ENCODE assay signal across 18 cellular contexts in the genomic region with DNA sequence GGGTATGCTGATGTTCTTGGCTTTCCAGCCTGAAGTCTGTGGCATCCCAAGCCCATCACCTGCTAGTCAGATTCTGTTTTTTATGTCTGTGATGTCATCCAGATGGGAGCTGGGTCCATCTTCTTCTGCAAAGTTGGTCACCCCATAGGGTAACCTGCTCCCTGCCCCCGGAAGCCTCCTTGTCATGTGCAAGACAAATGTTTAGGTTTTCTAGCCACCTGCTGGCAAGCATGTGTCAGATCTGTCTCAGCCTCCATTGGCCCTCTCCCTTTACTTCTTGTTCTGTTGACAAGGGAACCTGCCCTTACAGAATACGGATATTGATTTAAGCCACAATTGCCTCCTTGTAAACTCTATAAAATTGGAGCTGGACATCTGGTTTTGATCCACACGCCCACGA. TPM values are rescaled to one million over a fixed set of nuclear protein-coding genes. Genes with fewer than 3 reads are reported as not detected.
DNase-seq lines count a peak whose midpoint lies in the region; ATAC-seq, FAIRE-seq and TF ChIP-seq lines count a peak whose summit lies in the region.
"Had no signal": no experiment of that assay in that cellular context is flagged by ENCODE, and none has a peak within 500 bp of the region (broad histone marks: within the 10 kb centered on the region; RNA-seq: fewer than 3 reads in every experiment).

No MANE protein-coding gene starts in this region.

- no peak overlapping the region for H4K5ac ChIP-seq in mesendoderm (ENCODE audit: low read length)

- no peak overlapping the region for H2BK120ac ChIP-seq in mesendoderm (ENCODE audit: low read depth, low read length)

- H2BK5ac ChIP-seq in mesendoderm (ENCODE audit: low read length) = no peak overlapping the region

- H3F3A ChIP-seq in DOHH2 (ENCODE audit: control insufficient read depth, insufficient read depth) = no peaks in the 10 kb centered on the region

- no peak overlapping the region for H3K18ac ChIP-seq in mesendoderm (ENCODE audit: low read length)

- H3K9ac ChIP-seq in mesendoderm (ENCODE audit: low read length) = no peak overlapping the region
- H3K9ac ChIP-seq: BLaER1 treated with 17β-estradiol and CSF1 and Interleukin-3, amounts not matched to agents 10 nM and 100 nM had no signal

- H4K20me1 ChIP-seq in DOHH2 (ENCODE audit: control insufficient read depth, insufficient read depth, low read depth, low read length) = no peaks in the 10 kb centered on the region

- peaks cover 1% of the 10 kb centered on the region for H3K79me1 ChIP-seq in mesendoderm (ENCODE audit: low read length)

- no peak overlapping the region for H3K23ac ChIP-seq in mesendoderm (ENCODE audit: low read length)

- no peak overlapping the region for H3K27ac ChIP-seq in DOHH2 (ENCODE audit: low read depth, low read length)
- H3K27ac ChIP-seq in VCaP = peak overlapping the region; percentile 69
- H3K27ac ChIP-seq in mesendoderm (ENCODE audit: low read depth, low read length) = no peak overlapping the region
- H3K27ac ChIP-seq: BLaER1 treated with 17β-estradiol and CSF1 and Interleukin-3, amounts not matched to agents 10 nM and 100 nM had no signal

- H3K9me3 ChIP-seq in DOHH2 (ENCODE audit: control insufficient read depth, insufficient read depth, low read length) = no peaks in the 10 kb centered on the region
- H3K9me3 ChIP-seq: BLaER1 treated with 17β-estradiol and CSF1 and Interleukin-3, amounts not matched to agents 10 nM and 100 nM; thoracic aorta had no signal

- H3K4ac ChIP-seq in mesendoderm (ENCODE audit: low read depth, low read length) = no peak overlapping the region

- no CpG with 5 or more reads among the region's 4 CpGs for WGBS in mesendoderm (ENCODE audit: extremely low coverage, insufficient coverage, low lambda C conversion rate)

- no peaks in the 10 kb centered on the region for H3K9me2 ChIP-seq in DOHH2 (replicated peaks; ENCODE audit: control insufficient read depth, low read length)

- no peak for ATAC-seq in HG02970 (IDR thresholded peaks at IDR 0.05; ENCODE audit: low FRiP score, unreplicated experiment)

- H3K36me3 ChIP-seq in DOHH2 (ENCODE audit: control insufficient read depth, low read length) = no peaks in the 10 kb centered on the region
- no peaks in the 10 kb centered on the region for H3K36me3 ChIP-seq in mesendoderm (ENCODE audit: control insufficient read depth, insufficient read depth, low read length)
- H3K36me3 ChIP-seq: BLaER1 treated with 17β-estradiol and CSF1 and Interleukin-3, amounts not matched to agents 10 nM and 100 nM; thoracic aorta had no signal

- H2AK5ac ChIP-seq in mesendoderm (ENCODE audit: low read length) = no peak overlapping the region

- FAIRE-seq in D721Med (lab: Jason Lieb, UNC) = no peak
- FAIRE-seq: colon, endothelial cell of umbilical vein, frontal cortex had no signal

- no peak overlapping the region for H4K8ac ChIP-seq in mesendoderm (ENCODE audit: low read depth, low read length)

- peak; percentile 43 for TF ChIP-seq CTCF in DOHH2 (IDR thresholded peaks at IDR 0.05; ENCODE audit: low read depth, low read length, poor library complexity, severe bottlenecking)
- peak; percentile 62 for TF ChIP-seq CTCF in VCaP (conservative IDR thresholded peaks at IDR 0.05)
- TF ChIP-seq CTCF in D721Med (IDR thresholded peaks at IDR 0.05; ENCODE audit: insufficient read depth, missing control alignments) = no peak

- H3K56ac ChIP-seq in mesendoderm (ENCODE audit: low read length) = no peak overlapping the region

- no peak overlapping the region for H2BK15ac ChIP-seq in mesendoderm (replicated peaks; ENCODE audit: low read depth)

- H3K4me3 ChIP-seq in DOHH2 (ENCODE audit: low read length) (peak overlapping the region; percentile 65), mesendoderm (ENCODE audit: low read length) (no peak overlapping the region)
- H3K4me3 ChIP-seq: BLaER1 treated with 17β-estradiol and CSF1 and Interleukin-3, amounts not matched to agents 10 nM and 100 nM had no signal

- H3K4me2 ChIP-seq in DOHH2 (ENCODE audit: low read length) (peak overlapping the region; percentile 86), mesendoderm (ENCODE audit: low read length) (no peak overlapping the region)

- H3K4me1 ChIP-seq in DOHH2 (ENCODE audit: control insufficient read depth, low read length) (peaks cover 58% of the 10 kb centered on the region), mesendoderm (ENCODE audit: control insufficient read depth, low read depth, low read length) (peaks cover 10% of the 10 kb centered on the region)

- DNase-seq in HT-29 (ENCODE audit: low spot score) = peak; percentile 28
- DNase-seq in mesendoderm = peak; percentile 29
- no peak for DNase-seq in C1 segment of cervical spinal cord (lab: John Stamatoyannopoulos, UW)
- no peak for DNase-seq in GF-D8 (lab: John Stamatoyannopoulos, UW)
- no peak for DNase-seq in D721Med (ENCODE audit: insufficient read length, low spot score)
- DNase-seq: activated CD4-positive, alpha-beta T cell treated with anti-CD3 and anti-CD28 coated beads, Interleukin-2, amount 50 U/mL, for 1 hour; activated naive CD4-positive, alpha-beta T cell treated with Interleukin-2 at 50 U/mL for 16 hours; aorta; MV-4-11; nephron progenitor cell had no signal

- no peaks in the 10 kb centered on the region for H3K79me2 ChIP-seq in DOHH2 (ENCODE audit: control insufficient read depth, low read length)
- peaks cover 2% of the 10 kb centered on the region for H3K79me2 ChIP-seq in mesendoderm (ENCODE audit: control insufficient read depth, insufficient read depth, low read length)

- H3K27me3 ChIP-seq in DOHH2 (ENCODE audit: control insufficient read depth, low read length) = peaks cover 25% of the 10 kb centered on the region
- peaks cover 14% of the 10 kb centered on the region for H3K27me3 ChIP-seq in mesendoderm (ENCODE audit: insufficient read depth, low read length, poor library complexity)

RNA-seq across cellular contexts. Expression of a gene that starts 7.4 kb away (rescaled TPM):
- total RNA-seq in HT-29 (2014; rRNA removed; shearing (Covaris generic)) = not detected in 2 replicates
- 0.53 TPM for polyA plus RNA-seq in mesendoderm (2013, experiment 1 of 2)
- 0.39 TPM for polyA plus RNA-seq in mesendoderm (2013, experiment 2 of 2)
- total RNA-seq: endothelial cell of umbilical vein had no signal
- polyA plus RNA-seq: endothelial cell of umbilical vein had no signal

Comparison
In these comparisons a context has a peak if more than half of its experiments do, and no peak if none do; other contexts are left out.
1. DNase-seq: peak in HT-29 (single experiment) and mesendoderm (single experiment); none in C1 segment of cervical spinal cord (0 of 14), GF-D8 (single experiment) and D721Med (single experiment).